In genomic region chr19:50461066-50461875, GRCh38 we compare ENCODE assay signal across 8 cellular contexts.
DNase-seq lines count a peak whose midpoint lies in the region; ATAC-seq and TF ChIP-seq lines count a peak whose summit lies in the region.

No MANE protein-coding gene starts in this region.

- ATAC-seq in HG03432 (IDR thresholded peaks at IDR 0.05; ENCODE audit: unreplicated experiment) (peak; percentile 53), HG03095 (IDR thresholded peaks at IDR 0.05; ENCODE audit: unreplicated experiment) (no peak)

- no peaks in the 10 kb centered on the region for H3K36me3 Mint-ChIP-seq in nephron (ENCODE audit: low read depth)

- H3K4me3 Mint-ChIP-seq in nephron = no peak overlapping the region

- no peak for TF ChIP-seq POLR2A in erythroblast (IDR thresholded peaks at IDR 0.05; ENCODE audit: low read length)

- peak overlapping the region in 2 of 3 experiments; percentile 19 to 64 for H3K27ac Mint-ChIP-seq in nephron

- no peaks in the 10 kb centered on the region for H3K9me3 Mint-ChIP-seq in nephron

- peaks cover 9% of the 10 kb centered on the region for H3K27me3 Mint-ChIP-seq in nephron (ENCODE audit: low read depth)

- peaks cover 13% of the 10 kb centered on the region for H3K4me1 Mint-ChIP-seq in nephron

- peak; percentile 74 for DNase-seq in EL
- DNase-seq in NOMO-1 (lab: John Stamatoyannopoulos, UW; ENCODE audit: unreplicated experiment in 2 of 2) = peak; percentile 54 to 64
- peak; percentile 24 for DNase-seq in activated CD8-positive, alpha-beta memory T cell treated with anti-CD3 and anti-CD28 coated beads, Interleukin-2, amount 50 U/mL, for 24 hours (ENCODE audit: extremely low read depth)
- peak; percentile 64 to 72 for DNase-seq in erythroblast (lab: John Stamatoyannopoulos, UW)
- peak; percentile 35 for DNase-seq in stromal cell of bone marrow (ENCODE audit: low read depth)

- TF ChIP-seq CTCF in nephron (IDR thresholded peaks at IDR 0.05; ENCODE audit: unreplicated experiment in 3 of 3) = peak; percentile 80 to 83 (median 83)

Comparison
In these comparisons a context has a peak if more than half of its experiments do, and no peak if none do; other contexts are left out.
1. DNase-seq: peak in every context shown above with its lines; median percentile 74 in EL; 68 in erythroblast; 59 in NOMO-1; 35 in stromal cell of bone marrow; 24 in activated CD8-positive, alpha-beta memory T cell treated with anti-CD3 and anti-CD28 coated beads, Interleukin-2, amount 50 U/mL, for 24 hours.